17 cellular contexts compared by ENCODE assay signal in the genomic region with DNA sequence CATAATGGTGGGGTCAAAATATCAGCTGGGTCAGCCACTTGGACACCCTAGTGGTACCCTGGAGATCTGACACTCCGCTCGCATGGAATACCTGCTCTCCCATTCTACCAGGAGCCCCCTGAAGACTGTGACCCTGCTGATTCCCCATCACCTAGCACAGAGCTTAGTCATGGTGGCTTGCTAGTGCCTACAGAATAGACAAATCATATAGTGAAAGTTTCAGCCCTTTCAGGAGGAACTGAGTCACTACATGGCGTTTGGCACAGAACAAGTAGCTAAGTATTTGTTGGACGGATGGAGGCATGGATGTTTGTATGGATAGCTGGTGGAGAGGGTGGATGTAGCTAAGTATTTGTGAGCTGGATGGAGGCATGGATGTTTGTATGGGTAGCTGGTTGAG.
"Had no signal": no experiment of that assay in that cellular context is flagged by ENCODE, and none has a peak within 500 bp of the region (broad histone marks: within the 10 kb centered on the region; RNA-seq: fewer than 3 reads in every experiment).

No MANE protein-coding gene starts in this region.

- FAIRE-seq: kidney, pancreas, TTC549 had no signal

- H2AFZ ChIP-seq: hepatocyte had no signal

- H3K4me3 Mint-ChIP-seq: stimulated activated memory B cell treated with anti-CD40 and anti-IgM and Interleukin-4, amounts not matched to agents 10 μg/mL and 1 μg/mL and 100 μg/mL, for 72 hours had no signal

- H3K36me3 ChIP-seq: adrenal gland, pancreas, suprapubic skin, upper lobe of right lung had no signal

- H3K4me1 ChIP-seq: adrenal gland, pancreas, upper lobe of right lung had no signal

- H3K9me3 ChIP-seq: adrenal gland, pancreas, suprapubic skin, upper lobe of right lung had no signal

- H3K27ac Mint-ChIP-seq: stimulated activated memory B cell treated with anti-CD40 and anti-IgM and Interleukin-4, amounts not matched to agents 10 μg/mL and 1 μg/mL and 100 μg/mL, for 72 hours had no signal

- H3K4me3 ChIP-seq: adrenal gland, coronary artery, hepatocyte, pancreas, suprapubic skin, upper lobe of right lung had no signal

- H3K36me3 Mint-ChIP-seq: stimulated activated memory B cell treated with anti-CD40 and anti-IgM and Interleukin-4, amounts not matched to agents 10 μg/mL and 1 μg/mL and 100 μg/mL, for 72 hours had no signal

- DNase-seq: activated CD8-positive, alpha-beta memory T cell treated with anti-CD3 and anti-CD28 coated beads for 24 hours; activated naive CD4-positive, alpha-beta T cell; adrenal gland; central memory CD4-positive, alpha-beta T cell; effector CD8-positive, alpha-beta T cell; erythroblast; kidney; mesendoderm; pancreas; SIG-M5; T-helper 2 cell; upper lobe of right lung had no signal

- H3K79me2 ChIP-seq: hepatocyte had no signal

- H3K27ac ChIP-seq: adrenal gland, coronary artery, hepatocyte, pancreas, suprapubic skin, upper lobe of right lung had no signal

- H3K9me3 Mint-ChIP-seq: stimulated activated memory B cell treated with anti-CD40 and anti-IgM and Interleukin-4, amounts not matched to agents 10 μg/mL and 1 μg/mL and 100 μg/mL, for 72 hours had no signal

- ATAC-seq: pancreas; stimulated activated memory B cell treated with anti-CD40 and anti-IgM and Interleukin-4, amounts not matched to agents 10 μg/mL and 1 μg/mL and 100 μg/mL, for 72 hours; upper lobe of right lung had no signal

- H3K4me2 ChIP-seq: hepatocyte had no signal
